Comparison of ENCODE assay signal across 22 cellular contexts in genomic region chr7:82950436-82950835, GRCh38.
"Had no signal": no experiment of that assay in that cellular context is flagged by ENCODE, and none has a peak within 500 bp of the region (broad histone marks: within the 10 kb centered on the region; RNA-seq: fewer than 3 reads in every experiment).

No MANE protein-coding gene starts in this region.

- DNase-seq: KBM-7; MG63; MV-4-11; NCI-H1048; NCI-H1105; NCI-H1436 treated with DMSO at 0.1 percent for 48 hours; NCI-H1694; NCI-H2029 treated with DMSO at 0.1 percent for 48 hours; NCI-H2171 treated with DMSO at 0.1 percent for 48 hours; NCI-H226; NCI-H446; NCI-H524; NCI-H69; NCI-H774; NK-92 treated with Interleukin-12 subunit alpha and Interleukin-12 subunit beta, amount 100 ng/mL, for 24 hours; Right ventricle myocardium superior; RPMI8226; SIG-M5; SK-N-SH; SW 1271; T-cell had no signal

- H3K4me3 ChIP-seq: MG63 had no signal

- H3K4me2 ChIP-seq: SK-N-SH had no signal

- H3K9me2 ChIP-seq: SK-N-SH had no signal

- H3K27me3 ChIP-seq: MG63 had no signal

- H3K9me3 ChIP-seq: MG63, SK-N-SH had no signal

- H3K36me3 ChIP-seq: MG63 had no signal

- H3K27ac ChIP-seq: HL-60 had no signal
